ENCODE assay signal across 8 cellular contexts in the genomic region with DNA sequence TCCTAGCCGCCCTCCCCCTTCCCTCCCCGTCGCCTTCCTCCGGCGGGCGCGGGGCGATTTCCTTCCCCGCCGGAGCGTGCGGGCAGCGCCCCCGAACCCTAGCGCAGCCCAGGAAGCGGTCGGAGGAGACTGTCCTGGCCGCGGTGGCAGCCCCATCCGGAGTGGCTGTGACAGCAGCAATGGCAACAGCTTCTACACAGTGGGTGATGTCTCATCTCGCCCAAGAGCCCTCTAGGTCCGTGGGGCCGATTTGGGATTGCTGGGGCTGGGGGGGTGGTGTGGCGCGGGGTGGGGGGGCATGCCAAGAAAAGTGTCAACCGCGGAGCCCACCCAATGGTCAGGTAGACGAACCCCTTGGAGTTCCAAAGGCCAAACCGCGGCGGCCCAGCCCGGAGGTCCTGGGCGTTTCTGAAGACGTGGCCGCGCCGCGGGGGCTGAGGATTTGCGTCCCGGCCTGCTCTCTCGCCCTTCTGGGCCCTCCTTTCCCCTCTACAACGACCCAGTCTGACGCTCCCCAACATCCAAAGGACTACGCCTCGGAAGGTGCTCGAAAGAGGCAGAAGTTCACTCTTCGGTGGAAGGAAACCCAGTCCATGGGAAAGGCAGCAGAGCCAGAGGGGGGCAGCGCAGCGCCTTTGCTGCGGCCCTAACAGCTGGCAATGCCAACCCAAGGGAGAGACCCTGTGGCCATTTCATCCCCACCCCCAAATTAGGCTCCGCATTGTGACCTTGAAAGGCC. TPM values are rescaled to one million over a fixed set of nuclear protein-coding genes. Genes with fewer than 3 reads are reported as not detected.
DNase-seq lines count a peak whose midpoint lies in the region; ATAC-seq lines count a peak whose summit lies in the region.

No MANE protein-coding gene starts in this region.

- intact Hi-C loops in Right ventricle myocardium superior (cut with DNase I): no loop called here

- H3K36me3 ChIP-seq in ES-I3 (ENCODE audit: insufficient read depth, low read length): no peaks in the 10 kb centered on the region

- DNase-seq in RPMI7951 (ENCODE audit: low read depth) (peak; percentile 53), Right ventricle myocardium superior (peak; percentile 38), retina (peak; percentile 66), Ammon's horn (ENCODE audit: low spot score) (no peak), G401 (ENCODE audit: low spot score) (no peak)

- H3K4me1 ChIP-seq in ES-I3 (ENCODE audit: insufficient read depth, low read length): peaks cover 3% of the 10 kb centered on the region; the same call in 1 of the 2 replicates

- peak; percentile 57 for ATAC-seq in Right ventricle myocardium superior (ENCODE audit: poor library complexity)
- no peak for ATAC-seq in HG02678 (IDR thresholded peaks at IDR 0.05; ENCODE audit: unreplicated experiment)
- ATAC-seq in GM21381 (IDR thresholded peaks at IDR 0.05; ENCODE audit: unreplicated experiment): no peak

- in situ Hi-C loops in G401 (cut with HindIII; ENCODE audit: low sequenced_read_pairs): no loop called here

- peak overlapping the region; percentile 78; the same call in 1 of the 2 replicates for H3K9ac ChIP-seq in ES-I3 (ENCODE audit: low read depth, low read length)

- no peaks in the 10 kb centered on the region for H3K9me3 ChIP-seq in ES-I3 (ENCODE audit: control insufficient read depth, insufficient read depth, low read length)

RNA-seq across cellular contexts. Expression of a gene that starts 0.6 kb away (rescaled TPM):
- total RNA-seq in RPMI7951 (2014; rRNA removed; shearing (Covaris generic)): 32.0 and 36.8 TPM in 2 replicates
- total RNA-seq in Right ventricle myocardium superior: 1.4 TPM
- 2.5 TPM in 1 of 2 replicates, not detected in the other for total RNA-seq in G401 (2014; rRNA removed; shearing (Covaris generic))

RNA-seq across cellular contexts. Expression of a gene that starts 27.2 kb away (rescaled TPM):
- not detected in 2 replicates for total RNA-seq in RPMI7951 (2014; rRNA removed; shearing (Covaris generic))
- not detected for total RNA-seq in Right ventricle myocardium superior
- not detected in 2 replicates for total RNA-seq in G401 (2014; rRNA removed; shearing (Covaris generic))

Comparison
In these comparisons a context has a peak if more than half of its experiments do, and no peak if none do; other contexts are left out.
1. DNase-seq: peak in RPMI7951 (single experiment), Right ventricle myocardium superior (single experiment) and retina (single experiment); none in Ammon's horn (single experiment) and G401 (single experiment).